ENCODE assay signal across 22 cellular contexts in genomic region chr4:40303751-40304150, GRCh38. TPM values are rescaled to one million over a fixed set of nuclear protein-coding genes. Genes with fewer than 3 reads are reported as not detected.
"Had no signal": no experiment of that assay in that cellular context is flagged by ENCODE, and none has a peak within 500 bp of the region (broad histone marks: within the 10 kb centered on the region; RNA-seq: fewer than 3 reads in every experiment).

No MANE protein-coding gene starts in this region.

- H3K9me3 ChIP-seq: left lung, prostate gland, testis had no signal

- H3K4me3 Mint-ChIP-seq: activated T-cell treated with anti-CD3 and anti-CD28 coated beads, Interleukin-2, amount 50 U/mL, for 4 hours; T-helper 1 cell treated with Interleukin-12 subunit alpha and Interleukin-12 subunit beta and Interleukin-4 antibody, amounts not matched to agents 30 μg/mL and 1 μg/mL, for 36 hours had no signal

- H3K4me3 ChIP-seq: cardiac muscle cell, esophagus muscularis mucosa, gastroesophageal sphincter, heart right ventricle, left lung, prostate gland, right atrium auricular region, stomach, testis had no signal

- H3K27me3 ChIP-seq: cardiac muscle cell, esophagus muscularis mucosa, gastroesophageal sphincter, left lung, right atrium auricular region, stomach, testis had no signal

- ATAC-seq: activated naive CD4-positive, alpha-beta T cell treated with anti-CD3 and anti-CD28 coated beads, Interleukin-2, amount 50 U/mL, for 72 hours; activated T-cell treated with anti-CD3 and anti-CD28 coated beads, Interleukin-2, amount 50 U/mL, for 4 hours; gastroesophageal sphincter; heart right ventricle; left lung had no signal

- DNase-seq: activated CD4-positive, alpha-beta T cell treated with anti-CD3 and anti-CD28 coated beads for 4 hours; activated CD8-positive, alpha-beta memory T cell treated with anti-CD3 and anti-CD28 coated beads, Interleukin-2, amount 50 U/mL, for 4 hours; activated T-cell treated with anti-CD3 and anti-CD28 coated beads, Interleukin-2, amount 50 U/mL, for 4 hours; amniotic stem cell; dermis blood vessel endothelial cell; effector memory CD4-positive, alpha-beta T cell; heart right ventricle; left lung; mammary epithelial cell; midbrain; stomach; testis had no signal

- H3K4me1 ChIP-seq: esophagus muscularis mucosa, prostate gland, right atrium auricular region, testis had no signal

- H3K36me3 ChIP-seq: cardiac muscle cell, esophagus muscularis mucosa, gastroesophageal sphincter, heart right ventricle, left lung, prostate gland, right atrium auricular region, stomach had no signal

- H3K27ac ChIP-seq: cardiac muscle cell, esophagus muscularis mucosa, gastroesophageal sphincter, left lung, prostate gland, right atrium auricular region, stomach, testis had no signal

RNA-seq across cellular contexts. Expression of gene CHRNA9, which starts 31.4 kb away (rescaled TPM):
- total RNA-seq: activated naive CD4-positive, alpha-beta T cell treated with anti-CD3 and anti-CD28 coated beads, Interleukin-2, amount 50 U/mL, for 72 hours; activated T-cell treated with anti-CD3 and anti-CD28 coated beads, Interleukin-2, amount 50 U/mL, for 4 hours; cardiac muscle cell; dermis blood vessel endothelial cell; endothelial cell of umbilical vein; gastroesophageal sphincter; heart right ventricle; kidney epithelial cell; left lung; prostate gland; right atrium auricular region; stomach; ureter had no signal
- polyA plus RNA-seq: cardiac muscle cell, endothelial cell of umbilical vein, heart right ventricle had no signal
